ENCODE assay signal across 1 cellular context in genomic region chr17:42290577-42290976, GRCh38.
A peak's percentile ranks its signal among the peaks of the same experiment; 100 is the strongest.
TF ChIP-seq lines count a peak whose summit lies in the region.

No MANE protein-coding gene starts in this region.

TF ChIP-seq in K562, 482 proteins besides CTCF, POLR2A, EP300 and RAD21 (continued from another document):
- TF ChIP-seq ZNF589 (CRISPR knock-in tag; IDR thresholded peaks at IDR 0.05; ENCODE audit: low read depth) (no peak), MAFG (tag; conservative IDR thresholded peaks at IDR 0.05) (no peak), PHB2 (IDR thresholded peaks at IDR 0.05; ENCODE audit: low read depth) (no peak), HDGF (IDR thresholded peaks at IDR 0.05) (0 out of 2 replicates have a peak, but pooled peaks have one; percentile 20), NCOR1 (IDR thresholded peaks at IDR 0.05) (0 out of 2 replicates have a peak, but pooled peaks have one; percentile 3), HDAC2 (IDR thresholded peaks at IDR 0.05) (peak; percentile 53), BRD9 (IDR thresholded peaks at IDR 0.05; ENCODE audit: low read depth, partially characterized antibody) (no peak), NFXL1 (CRISPR knock-in tag; IDR thresholded peaks at IDR 0.05) (no peak), ZFPM2 (CRISPR knock-in tag; IDR thresholded peaks at IDR 0.05) (no peak), ATF4 (CRISPR knock-in tag; IDR thresholded peaks at IDR 0.05) (no peak), NR3C1 (CRISPR knock-in tag; IDR thresholded peaks at IDR 0.05) (no peak), ESRRB (CRISPR knock-in tag; IDR thresholded peaks at IDR 0.05; ENCODE audit: borderline replicate concordance) (no peak), PHF20 (IDR thresholded peaks at IDR 0.05; ENCODE audit: partially characterized antibody) (peak; percentile 15), EGR1 (conservative IDR thresholded peaks at IDR 0.05) (no peak), PHF21A (IDR thresholded peaks at IDR 0.05; ENCODE audit: borderline replicate concordance, low read depth) (no peak), NR0B1 (IDR thresholded peaks at IDR 0.05; ENCODE audit: partially characterized antibody) (no peak), ZNF318 (IDR thresholded peaks at IDR 0.05; ENCODE audit: borderline replicate concordance in 1 of 2, low read depth in 1 of 2) (no peak), XRCC4 (IDR thresholded peaks at IDR 0.05; ENCODE audit: extremely low read depth, insufficient read depth, insufficient read length) (no peak), HMGXB4 (CRISPR knock-in tag; IDR thresholded peaks at IDR 0.05) (no peak)
TF ChIP-seq in K562: peak in this region for 15.
